ENCODE assay signal across 1 cellular context in the genomic region with DNA sequence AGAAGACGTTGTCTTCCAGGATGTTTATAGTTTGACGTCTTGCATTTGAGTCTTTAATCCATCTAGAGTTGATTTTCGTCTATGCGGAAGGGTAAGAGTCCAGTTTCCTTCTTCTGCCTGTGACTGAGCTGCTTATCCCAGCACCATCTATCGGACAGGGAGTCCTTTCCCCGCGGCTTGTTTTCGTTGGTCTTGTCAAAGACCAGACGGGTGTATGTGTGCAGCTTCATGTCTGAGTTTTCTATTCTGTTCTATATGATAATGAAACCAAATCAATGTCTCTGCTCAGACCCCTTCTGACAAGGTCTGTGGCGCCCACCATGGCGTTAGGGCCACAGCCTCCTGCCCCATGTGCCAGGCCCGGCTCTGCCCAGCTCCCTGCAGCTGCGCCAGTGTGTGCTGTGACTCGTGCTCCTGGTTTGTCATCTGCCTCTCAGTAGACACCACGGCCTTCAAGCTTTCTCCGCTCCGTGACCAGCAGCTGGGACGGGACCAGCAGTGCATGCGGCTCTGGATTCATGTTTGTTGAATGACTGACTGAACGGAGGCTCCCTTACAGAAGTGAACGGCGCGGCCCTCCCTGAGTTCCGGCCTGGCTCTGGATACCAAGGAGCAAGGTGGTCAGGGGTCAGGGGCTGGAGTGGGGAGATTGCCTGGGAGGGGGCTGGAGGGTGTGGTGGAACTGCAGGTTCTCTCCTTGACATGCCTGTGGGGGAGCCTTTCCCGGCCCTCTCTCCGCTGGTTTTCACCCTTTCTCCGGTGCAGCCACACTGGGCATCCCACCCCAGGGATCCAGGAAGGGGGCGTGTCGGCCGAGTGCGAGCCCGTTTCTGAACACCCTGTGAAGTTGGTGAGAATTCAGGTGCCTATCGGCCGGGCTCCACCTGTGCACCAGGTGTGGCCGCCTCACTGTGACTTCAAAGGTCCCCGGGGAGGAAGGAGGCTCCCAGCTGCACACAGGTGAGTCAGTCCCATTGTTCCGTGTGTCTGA.
TF ChIP-seq lines count a peak whose summit lies in the region.

No MANE protein-coding gene starts in this region.

TF ChIP-seq in H1, 55 proteins besides CTCF, POLR2A, EP300 and RAD21 (continued from another document):
- TF ChIP-seq, protein P1, sequence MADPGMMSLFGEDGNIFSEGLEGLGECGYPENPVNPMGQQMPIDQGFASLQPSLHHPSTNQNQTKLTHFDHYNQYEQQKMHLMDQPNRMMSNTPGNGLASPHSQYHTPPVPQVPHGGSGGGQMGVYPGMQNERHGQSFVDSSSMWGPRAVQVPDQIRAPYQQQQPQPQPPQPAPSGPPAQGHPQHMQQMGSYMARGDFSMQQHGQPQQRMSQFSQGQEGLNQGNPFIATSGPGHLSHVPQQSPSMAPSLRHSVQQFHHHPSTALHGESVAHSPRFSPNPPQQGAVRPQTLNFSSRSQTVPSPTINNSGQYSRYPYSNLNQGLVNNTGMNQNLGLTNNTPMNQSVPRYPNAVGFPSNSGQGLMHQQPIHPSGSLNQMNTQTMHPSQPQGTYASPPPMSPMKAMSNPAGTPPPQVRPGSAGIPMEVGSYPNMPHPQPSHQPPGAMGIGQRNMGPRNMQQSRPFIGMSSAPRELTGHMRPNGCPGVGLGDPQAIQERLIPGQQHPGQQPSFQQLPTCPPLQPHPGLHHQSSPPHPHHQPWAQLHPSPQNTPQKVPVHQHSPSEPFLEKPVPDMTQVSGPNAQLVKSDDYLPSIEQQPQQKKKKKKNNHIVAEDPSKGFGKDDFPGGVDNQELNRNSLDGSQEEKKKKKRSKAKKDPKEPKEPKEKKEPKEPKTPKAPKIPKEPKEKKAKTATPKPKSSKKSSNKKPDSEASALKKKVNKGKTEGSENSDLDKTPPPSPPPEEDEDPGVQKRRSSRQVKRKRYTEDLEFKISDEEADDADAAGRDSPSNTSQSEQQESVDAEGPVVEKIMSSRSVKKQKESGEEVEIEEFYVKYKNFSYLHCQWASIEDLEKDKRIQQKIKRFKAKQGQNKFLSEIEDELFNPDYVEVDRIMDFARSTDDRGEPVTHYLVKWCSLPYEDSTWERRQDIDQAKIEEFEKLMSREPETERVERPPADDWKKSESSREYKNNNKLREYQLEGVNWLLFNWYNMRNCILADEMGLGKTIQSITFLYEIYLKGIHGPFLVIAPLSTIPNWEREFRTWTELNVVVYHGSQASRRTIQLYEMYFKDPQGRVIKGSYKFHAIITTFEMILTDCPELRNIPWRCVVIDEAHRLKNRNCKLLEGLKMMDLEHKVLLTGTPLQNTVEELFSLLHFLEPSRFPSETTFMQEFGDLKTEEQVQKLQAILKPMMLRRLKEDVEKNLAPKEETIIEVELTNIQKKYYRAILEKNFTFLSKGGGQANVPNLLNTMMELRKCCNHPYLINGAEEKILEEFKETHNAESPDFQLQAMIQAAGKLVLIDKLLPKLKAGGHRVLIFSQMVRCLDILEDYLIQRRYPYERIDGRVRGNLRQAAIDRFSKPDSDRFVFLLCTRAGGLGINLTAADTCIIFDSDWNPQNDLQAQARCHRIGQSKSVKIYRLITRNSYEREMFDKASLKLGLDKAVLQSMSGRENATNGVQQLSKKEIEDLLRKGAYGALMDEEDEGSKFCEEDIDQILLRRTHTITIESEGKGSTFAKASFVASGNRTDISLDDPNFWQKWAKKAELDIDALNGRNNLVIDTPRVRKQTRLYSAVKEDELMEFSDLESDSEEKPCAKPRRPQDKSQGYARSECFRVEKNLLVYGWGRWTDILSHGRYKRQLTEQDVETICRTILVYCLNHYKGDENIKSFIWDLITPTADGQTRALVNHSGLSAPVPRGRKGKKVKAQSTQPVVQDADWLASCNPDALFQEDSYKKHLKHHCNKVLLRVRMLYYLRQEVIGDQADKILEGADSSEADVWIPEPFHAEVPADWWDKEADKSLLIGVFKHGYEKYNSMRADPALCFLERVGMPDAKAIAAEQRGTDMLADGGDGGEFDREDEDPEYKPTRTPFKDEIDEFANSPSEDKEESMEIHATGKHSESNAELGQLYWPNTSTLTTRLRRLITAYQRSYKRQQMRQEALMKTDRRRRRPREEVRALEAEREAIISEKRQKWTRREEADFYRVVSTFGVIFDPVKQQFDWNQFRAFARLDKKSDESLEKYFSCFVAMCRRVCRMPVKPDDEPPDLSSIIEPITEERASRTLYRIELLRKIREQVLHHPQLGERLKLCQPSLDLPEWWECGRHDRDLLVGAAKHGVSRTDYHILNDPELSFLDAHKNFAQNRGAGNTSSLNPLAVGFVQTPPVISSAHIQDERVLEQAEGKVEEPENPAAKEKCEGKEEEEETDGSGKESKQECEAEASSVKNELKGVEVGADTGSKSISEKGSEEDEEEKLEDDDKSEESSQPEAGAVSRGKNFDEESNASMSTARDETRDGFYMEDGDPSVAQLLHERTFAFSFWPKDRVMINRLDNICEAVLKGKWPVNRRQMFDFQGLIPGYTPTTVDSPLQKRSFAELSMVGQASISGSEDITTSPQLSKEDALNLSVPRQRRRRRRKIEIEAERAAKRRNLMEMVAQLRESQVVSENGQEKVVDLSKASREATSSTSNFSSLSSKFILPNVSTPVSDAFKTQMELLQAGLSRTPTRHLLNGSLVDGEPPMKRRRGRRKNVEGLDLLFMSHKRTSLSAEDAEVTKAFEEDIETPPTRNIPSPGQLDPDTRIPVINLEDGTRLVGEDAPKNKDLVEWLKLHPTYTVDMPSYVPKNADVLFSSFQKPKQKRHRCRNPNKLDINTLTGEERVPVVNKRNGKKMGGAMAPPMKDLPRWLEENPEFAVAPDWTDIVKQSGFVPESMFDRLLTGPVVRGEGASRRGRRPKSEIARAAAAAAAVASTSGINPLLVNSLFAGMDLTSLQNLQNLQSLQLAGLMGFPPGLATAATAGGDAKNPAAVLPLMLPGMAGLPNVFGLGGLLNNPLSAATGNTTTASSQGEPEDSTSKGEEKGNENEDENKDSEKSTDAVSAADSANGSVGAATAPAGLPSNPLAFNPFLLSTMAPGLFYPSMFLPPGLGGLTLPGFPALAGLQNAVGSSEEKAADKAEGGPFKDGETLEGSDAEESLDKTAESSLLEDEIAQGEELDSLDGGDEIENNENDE (IDR thresholded peaks at IDR 0.05; ENCODE audit: insufficient replicate concordance, low read length) = no peak
- TF ChIP-seq CEBPB (IDR thresholded peaks at IDR 0.05; ENCODE audit: low read depth, low read length) (no peak), TBP (IDR thresholded peaks at IDR 0.05; ENCODE audit: low read depth, low read length) (no peak), CTBP2 (IDR thresholded peaks at IDR 0.05; ENCODE audit: borderline replicate concordance, insufficient read depth, insufficient read length, low read length) (no peak), SP2 (IDR thresholded peaks at IDR 0.05; ENCODE audit: low read length) (no peak), CHD2 (IDR thresholded peaks at IDR 0.05; ENCODE audit: low read length) (no peak), TEAD4 (IDR thresholded peaks at IDR 0.05; ENCODE audit: low read depth, low read length) (no peak), SAP30 (IDR thresholded peaks at IDR 0.05; ENCODE audit: insufficient read depth, insufficient replicate concordance, low read length) (no peak)
